13 cellular contexts compared by ENCODE assay signal in the genomic region with DNA sequence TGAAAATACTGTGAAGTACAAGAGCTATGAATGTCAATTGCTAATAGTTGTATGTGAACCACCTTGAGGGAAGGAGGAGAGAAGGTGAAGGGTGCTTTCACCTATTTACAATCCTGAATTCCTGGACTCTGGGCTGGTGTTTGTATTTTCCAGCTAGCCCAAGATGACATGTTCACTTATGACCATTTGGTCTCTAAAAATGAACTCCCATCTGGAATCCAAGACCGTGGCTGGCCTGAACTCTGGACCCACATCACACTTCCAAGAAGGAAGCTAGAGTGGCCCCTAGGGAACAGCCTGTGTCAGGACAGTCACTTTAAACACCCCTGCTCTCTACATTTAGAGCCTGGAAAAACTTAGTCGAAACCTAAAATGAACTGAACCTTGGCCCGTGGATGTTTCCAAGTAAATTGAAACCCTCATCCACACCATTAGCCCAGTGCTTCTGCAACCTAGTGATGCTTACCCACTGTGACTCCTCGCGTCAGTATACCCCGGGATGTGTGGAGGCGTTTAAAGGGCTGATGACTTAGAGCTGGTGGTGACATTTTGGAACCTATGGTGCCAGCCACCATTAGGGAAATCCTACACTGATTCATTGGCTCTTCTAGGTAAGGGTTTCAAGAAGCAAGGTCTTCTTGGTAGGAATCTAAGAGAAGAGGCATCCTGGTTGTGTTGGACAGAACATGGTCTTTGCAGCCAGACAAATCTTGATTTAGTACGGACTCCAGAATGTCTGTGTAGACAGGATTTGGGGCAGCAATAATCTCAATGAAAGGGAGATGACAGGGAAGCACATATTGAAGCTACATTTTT.
DNase-seq lines count a peak whose midpoint lies in the region; ATAC-seq, FAIRE-seq and TF ChIP-seq lines count a peak whose summit lies in the region.
"Had no signal": no experiment of that assay in that cellular context is flagged by ENCODE, and none has a peak within 500 bp of the region (broad histone marks: within the 10 kb centered on the region; RNA-seq: fewer than 3 reads in every experiment).

No MANE protein-coding gene starts in this region.

- H4K20me1 ChIP-seq in HepG2 (ENCODE audit: insufficient read depth, low read length): no peaks in the 10 kb centered on the region

- 0 out of 2 replicates have a peak overlapping the region, but pooled peaks have one; percentile 0 for H3K4me2 ChIP-seq in HepG2 (ENCODE audit: low read depth, low read length)

- H3K27ac ChIP-seq in HepG2 (ENCODE audit: extremely low read length, insufficient read depth, low read length): no peak overlapping the region
- H3K27ac ChIP-seq: gastroesophageal sphincter, tibial artery had no signal

- WGBS in HepG2 (ENCODE audit: low lambda C conversion rate): 71% methylated on average over 8 of the region's 8 CpGs

- TF ChIP-seq EP300 in HepG2 (IDR thresholded peaks at IDR 0.05; ENCODE audit: low read depth in 2 of 2, low read length in 2 of 2): peak in 1 of 2 experiments; percentile 25; a peak in 1 of 4 replicates
- TF ChIP-seq EP300 in HepG2 (CRISPR knock-in tag; IDR thresholded peaks at IDR 0.05; ENCODE audit: borderline replicate concordance): peak; percentile 32

- ATAC-seq in HepG2 (peak; percentile 47), natural killer cell (no peak), HG02610 (IDR thresholded peaks at IDR 0.05; ENCODE audit: unreplicated experiment) (no peak)
- ATAC-seq: Right ventricle myocardium inferior had no signal

- peak in 2 of 3 donors; percentile 58 to 62 for DNase-seq in stimulated activated CD4-positive, alpha-beta T cell treated with anti-CD3 and anti-CD28 coated beads, Interleukin-12 subunit alpha, Interleukin-12 subunit beta, amount 100 ng/mL, for 48 hours (ENCODE audit: low read depth in 2 of 3, low spot score in 1 of 3)
- DNase-seq in stimulated activated CD4-positive, alpha-beta T cell treated with anti-CD3 and anti-CD28 coated beads, Interleukin-12 subunit alpha, Interleukin-12 subunit beta, amount 100 ng/mL, for 4 hours: no peak
- DNase-seq in activated CD4-positive, alpha-beta T cell treated with anti-CD3 and anti-CD28 coated beads, Interleukin-2, amount 10 ng/mL, durations not matched to agents 24 days and 14 days: peak; percentile 56
- DNase-seq in HepG2 (ENCODE audit: low spot score): peak; percentile 57
- DNase-seq in urothelium cell line (ENCODE audit: low spot score): peak; percentile 21
- DNase-seq in natural killer cell: no peak
- DNase-seq in foreskin fibroblast: no peak
- DNase-seq: CD8-positive, alpha-beta memory T cell; NCI-H1092; tibial artery had no signal

- CTCF ChIA-PET in HepG2 (lab: Yijun Ruan, JAX; ENCODE audit: low intra/inter-chr PET ratio, low total read pairs): no interaction called here

- peaks cover 0 to 27% of the 10 kb centered on the region in 2 experiments; a peak in 3 of 5 replicates for H3K27me3 ChIP-seq in HepG2 (ENCODE audit: control insufficient read depth in 1 of 2, insufficient read depth in 2 of 2, low read length in 2 of 2)

- TF ChIP-seq POLR2A in HepG2 (IDR thresholded peaks at IDR 0.05; ENCODE audit: insufficient read depth in 1 of 2, low read depth in 2 of 2, low read length in 2 of 2): no peak

- no peaks in the 10 kb centered on the region for H3K79me2 ChIP-seq in HepG2 (ENCODE audit: insufficient read depth, low read length)

- H3K4me1 ChIP-seq in HepG2 (ENCODE audit: insufficient read depth, low read length): peaks cover 29% of the 10 kb centered on the region
- H3K4me1 ChIP-seq: gastroesophageal sphincter, tibial artery had no signal

- no peaks in the 10 kb centered on the region for H3K9me3 ChIP-seq in HepG2 (ENCODE audit: low read length)
- H3K9me3 ChIP-seq: gastroesophageal sphincter, tibial artery had no signal

- peak; percentile 36; the same call in 1 of the 2 replicates for TF ChIP-seq RAD21 in HepG2 (CRISPR knock-in tag; IDR thresholded peaks at IDR 0.05)

- no peaks in the 10 kb centered on the region for H3K4me1 Mint-ChIP-seq in activated CD4-positive, alpha-beta T cell treated with anti-CD3 and anti-CD28 coated beads, Interleukin-2, amount 10 ng/mL, durations not matched to agents 24 days and 14 days
- H3K4me1 Mint-ChIP-seq in natural killer cell: no peaks in the 10 kb centered on the region
- H3K4me1 Mint-ChIP-seq: CD8-positive, alpha-beta memory T cell had no signal

- BruUV-seq in HepG2 (replicated peaks; lab: Mats Ljungman, UMichigan): no TSS peak

- H2AFZ ChIP-seq in HepG2 (ENCODE audit: low read length): no peak overlapping the region

- TF ChIP-seq CTCF in HepG2 (CRISPR knock-in tag; IDR thresholded peaks at IDR 0.05): peak; percentile 52
- TF ChIP-seq CTCF in natural killer cell (IDR thresholded peaks at IDR 0.05): no peak
- no peak for TF ChIP-seq CTCF in foreskin fibroblast (IDR thresholded peaks at IDR 0.05; ENCODE audit: low read depth, low read length)

- H3K36me3 Mint-ChIP-seq in activated CD4-positive, alpha-beta T cell treated with anti-CD3 and anti-CD28 coated beads, Interleukin-2, amount 10 ng/mL, durations not matched to agents 24 days and 14 days (ENCODE audit: low read depth): no peaks in the 10 kb centered on the region
- no peaks in the 10 kb centered on the region for H3K36me3 Mint-ChIP-seq in natural killer cell
- H3K36me3 Mint-ChIP-seq: CD8-positive, alpha-beta memory T cell had no signal

- H3K9ac ChIP-seq in HepG2 (ENCODE audit: insufficient read depth, low read depth, low read length): no peak overlapping the region

- H3K4me3 ChIP-seq in HepG2 (replicated peaks in 1 of 3; ENCODE audit: insufficient read depth in 1 of 3, low read depth in 2 of 3, low read length in 3 of 3) (no peak overlapping the region), foreskin fibroblast (ENCODE audit: low read depth in 1 of 2, low read length in 2 of 2) (no peak overlapping the region)
- H3K4me3 ChIP-seq: gastroesophageal sphincter, tibial artery had no signal

- POLR2A ChIA-PET in HepG2 (lab: Yijun Ruan, JAX): interaction anchor here (0.8 to 2.9 kb wide), 15 partner anchors 13 to 288 kb away, joined by 3 to 27 read pairs (median 4); partner anchors contain the start of gene IRF2BP2

- H3K9me3 Mint-ChIP-seq in activated CD4-positive, alpha-beta T cell treated with anti-CD3 and anti-CD28 coated beads, Interleukin-2, amount 10 ng/mL, durations not matched to agents 24 days and 14 days: no peaks in the 10 kb centered on the region
- no peaks in the 10 kb centered on the region for H3K9me3 Mint-ChIP-seq in natural killer cell
- H3K9me3 Mint-ChIP-seq: CD8-positive, alpha-beta memory T cell had no signal

- FAIRE-seq in HepG2 (lab: Jason Lieb, UNC): peak; percentile 60
- no peak for FAIRE-seq in urothelium cell line (lab: Jason Lieb, UNC)

- H3K27me3 Mint-ChIP-seq in activated CD4-positive, alpha-beta T cell treated with anti-CD3 and anti-CD28 coated beads, Interleukin-2, amount 10 ng/mL, durations not matched to agents 24 days and 14 days: no peaks in the 10 kb centered on the region
- H3K27me3 Mint-ChIP-seq in natural killer cell (ENCODE audit: low read depth in 2 of 2): no peaks in the 10 kb centered on the region
- H3K27me3 Mint-ChIP-seq: CD8-positive, alpha-beta memory T cell had no signal

- H3K36me3 ChIP-seq in HepG2 (replicated peaks in 1 of 2; ENCODE audit: control insufficient read depth in 1 of 2, insufficient read depth in 2 of 2, low read length in 2 of 2): no peaks in the 10 kb centered on the region
- H3K36me3 ChIP-seq: gastroesophageal sphincter, tibial artery had no signal

- no peak overlapping the region for H3K27ac Mint-ChIP-seq in activated CD4-positive, alpha-beta T cell treated with anti-CD3 and anti-CD28 coated beads, Interleukin-2, amount 10 ng/mL, durations not matched to agents 24 days and 14 days
- H3K27ac Mint-ChIP-seq in natural killer cell: no peak overlapping the region
- H3K27ac Mint-ChIP-seq: CD8-positive, alpha-beta memory T cell had no signal

- intact Hi-C loops in activated CD4-positive, alpha-beta T cell treated with anti-CD3 and anti-CD28 coated beads, Interleukin-2, amount 10 ng/mL, durations not matched to agents 24 days and 14 days (cut with micrococcal nuclease): no loop called here
- intact Hi-C loops in HepG2 (cut with micrococcal nuclease; ENCODE audit: unreplicated experiment) (no loop called here), natural killer cell (cut with micrococcal nuclease) (no loop called here)

- in situ Hi-C loops in HepG2 (cut with HindIII; ENCODE audit: extremely low pct_ligation_motif_present, low pct_unique_long_range_greater_than_20kb): no loop called here

- H3K4me3 Mint-ChIP-seq in activated CD4-positive, alpha-beta T cell treated with anti-CD3 and anti-CD28 coated beads, Interleukin-2, amount 10 ng/mL, durations not matched to agents 24 days and 14 days: no peak overlapping the region
- H3K4me3 Mint-ChIP-seq in natural killer cell: no peak overlapping the region
- H3K4me3 Mint-ChIP-seq: CD8-positive, alpha-beta memory T cell had no signal

TF ChIP-seq in HepG2, 621 proteins besides CTCF, POLR2A, EP300 and RAD21 (continues in another document):
- TF ChIP-seq ADNP (CRISPR knock-in tag; IDR thresholded peaks at IDR 0.05): no peak
- no peak for TF ChIP-seq ZNF784 (CRISPR knock-in tag; IDR thresholded peaks at IDR 0.05; ENCODE audit: borderline replicate concordance)
- TF ChIP-seq NCOA2 (CRISPR knock-in tag; IDR thresholded peaks at IDR 0.05): no peak
- TF ChIP-seq GATAD2A (CRISPR knock-in tag; IDR thresholded peaks at IDR 0.05): peak; percentile 65
- TF ChIP-seq ZNF878 (CRISPR knock-in tag; IDR thresholded peaks at IDR 0.05): no peak

Comparison
In these comparisons a context has a peak if more than half of its experiments do, and no peak if none do; other contexts are left out.
1. DNase-seq: peak in stimulated activated CD4-positive, alpha-beta T cell treated with anti-CD3 and anti-CD28 coated beads, Interleukin-12 subunit alpha, Interleukin-12 subunit beta, amount 100 ng/mL, for 48 hours (2 of 3), activated CD4-positive, alpha-beta T cell treated with anti-CD3 and anti-CD28 coated beads, Interleukin-2, amount 10 ng/mL, durations not matched to agents 24 days and 14 days (single experiment), HepG2 (single experiment) and urothelium cell line (single experiment); none in stimulated activated CD4-positive, alpha-beta T cell treated with anti-CD3 and anti-CD28 coated beads, Interleukin-12 subunit alpha, Interleukin-12 subunit beta, amount 100 ng/mL, for 4 hours (single experiment), natural killer cell (single experiment) and foreskin fibroblast (0 of 2).